ENCODE assay signal across 1 cellular context in genomic region chr16:30924797-30925645, GRCh38.
TF ChIP-seq lines count a peak whose summit lies in the region.

No MANE protein-coding gene starts in this region.

TF ChIP-seq in H1, 55 proteins besides CTCF, POLR2A, EP300 and RAD21:
- TF ChIP-seq KDM4A (IDR thresholded peaks at IDR 0.05; ENCODE audit: low read depth, low read length, severe bottlenecking) (peak; percentile 7), BCL11A (IDR thresholded peaks at IDR 0.05; ENCODE audit: low read depth in 2 of 2, low read length in 2 of 2) (no peak)
